ENCODE assay signal across 8 cellular contexts in the genomic region with DNA sequence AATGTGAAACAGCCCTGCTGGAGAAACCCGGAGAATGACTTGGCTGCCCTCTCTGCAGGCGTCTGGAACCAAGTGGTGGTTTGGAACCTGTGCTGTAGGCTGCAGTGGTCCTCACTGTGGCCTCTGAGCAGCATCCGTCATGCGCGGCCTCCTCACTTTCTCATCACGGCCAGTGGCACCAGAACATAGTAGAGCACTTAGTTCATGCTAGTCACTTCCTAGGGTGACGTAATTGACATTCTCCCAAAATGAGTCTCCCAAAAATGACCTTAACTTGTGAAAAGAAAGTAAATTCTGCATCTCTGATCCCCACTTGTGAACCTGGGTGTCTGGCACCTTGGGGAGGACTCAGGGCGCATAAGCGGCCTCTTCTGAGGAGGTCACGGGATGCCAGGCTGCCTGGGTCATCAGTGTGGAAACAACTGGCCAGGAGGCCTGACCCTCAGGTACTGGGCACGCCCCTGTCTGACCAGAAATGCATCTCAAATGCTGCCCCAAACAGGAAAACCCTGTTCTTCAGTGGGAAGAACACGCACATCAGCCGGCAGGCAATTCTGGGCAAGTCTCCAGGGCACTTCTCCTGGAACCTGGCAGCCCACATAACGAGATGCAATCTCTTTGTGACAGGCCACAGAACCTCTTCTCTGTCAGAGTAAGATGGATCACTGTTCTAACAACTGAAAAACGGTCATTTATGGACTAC. TPM values are rescaled to one million over a fixed set of nuclear protein-coding genes. Genes with fewer than 3 reads are reported as not detected.
DNase-seq lines count a peak whose midpoint lies in the region; ATAC-seq lines count a peak whose summit lies in the region.
"Had no signal": no experiment of that assay in that cellular context is flagged by ENCODE, and none has a peak within 500 bp of the region (broad histone marks: within the 10 kb centered on the region; RNA-seq: fewer than 3 reads in every experiment).

No MANE protein-coding gene starts in this region.

- H3K36me3 ChIP-seq in rectal smooth muscle tissue (ENCODE audit: control insufficient read depth, insufficient read depth, low read length): no peaks in the 10 kb centered on the region

- peaks cover 22% of the 10 kb centered on the region for H3K4me1 ChIP-seq in rectal smooth muscle tissue (ENCODE audit: control insufficient read depth, insufficient read depth, low read length)

- no peaks in the 10 kb centered on the region for H3K27me3 ChIP-seq in rectal smooth muscle tissue (ENCODE audit: control insufficient read depth, insufficient read depth, low read length)

- H3K27ac ChIP-seq in rectal smooth muscle tissue (ENCODE audit: low read depth, low read length): peak overlapping the region; percentile 71

- no peak overlapping the region for H3K9ac ChIP-seq in rectal smooth muscle tissue (ENCODE audit: low read length)

- no peak overlapping the region for H3K4me3 ChIP-seq in rectal smooth muscle tissue (ENCODE audit: low read length)

- no peak for ATAC-seq in HG02970 (IDR thresholded peaks at IDR 0.05; ENCODE audit: low FRiP score, unreplicated experiment)

- DNase-seq in H4 (ENCODE audit: low spot score) (peak; percentile 59), NCI-H345 (lab: John Stamatoyannopoulos, UW) (peak; percentile 75), dermis blood vessel endothelial cell (peak; percentile 53), T-helper 1 cell (no peak)
- no peak for DNase-seq in stimulated activated naive CD4-positive, alpha-beta T cell treated with Interleukin-2 at 50 U/mL for 16 hours (lab: John Stamatoyannopoulos, UW)
- DNase-seq: glutamatergic neuron had no signal

RNA-seq across cellular contexts. Expression of gene SPTLC1, which starts 36.6 kb away (rescaled TPM):
- 92.3 and 94.6 TPM in 2 replicates for total RNA-seq in H4 (2014; rRNA removed; shearing (Covaris generic))
- 121 and 127 TPM in 2 replicates for total RNA-seq in dermis blood vessel endothelial cell

Comparison
In these comparisons a context has a peak if more than half of its experiments do, and no peak if none do; other contexts are left out.
1. DNase-seq: peak in H4 (single experiment), NCI-H345 (single experiment) and dermis blood vessel endothelial cell (single experiment); none in stimulated activated naive CD4-positive, alpha-beta T cell treated with Interleukin-2 at 50 U/mL for 16 hours (single experiment) and T-helper 1 cell (0 of 5).